15 cellular contexts compared by ENCODE assay signal in genomic region chr6:42199106-42199981, GRCh38. TPM values are rescaled to one million over a fixed set of nuclear protein-coding genes. Genes with fewer than 3 reads are reported as not detected.
DNase-seq lines count a peak whose midpoint lies in the region; ATAC-seq and TF ChIP-seq lines count a peak whose summit lies in the region.
"Had no signal": no experiment of that assay in that cellular context is flagged by ENCODE, and none has a peak within 500 bp of the region (broad histone marks: within the 10 kb centered on the region; RNA-seq: fewer than 3 reads in every experiment).

No MANE protein-coding gene starts in this region.

- H3K4me3 Mint-ChIP-seq in activated CD8-positive, alpha-beta T cell treated with anti-CD3 and anti-CD28 coated beads, Interleukin-2, amount 10 ng/mL, durations not matched to agents 7 days and 5 days: no peak overlapping the region
- H3K4me3 Mint-ChIP-seq: activated T-cell treated with anti-CD3 and anti-CD28 coated beads, Interleukin-2, amount 50 U/mL, for 24 hours had no signal

- no peaks in the 10 kb centered on the region for H3K27me3 Mint-ChIP-seq in activated CD8-positive, alpha-beta T cell treated with anti-CD3 and anti-CD28 coated beads, Interleukin-2, amount 10 ng/mL, durations not matched to agents 7 days and 5 days (ENCODE audit: low read depth)
- H3K27me3 Mint-ChIP-seq: activated T-cell treated with anti-CD3 and anti-CD28 coated beads, Interleukin-2, amount 50 U/mL, for 24 hours had no signal

- H3K9me3 Mint-ChIP-seq in activated CD8-positive, alpha-beta T cell treated with anti-CD3 and anti-CD28 coated beads, Interleukin-2, amount 10 ng/mL, durations not matched to agents 7 days and 5 days (ENCODE audit: insufficient read depth): no peaks in the 10 kb centered on the region

- H3K4me1 Mint-ChIP-seq in activated CD8-positive, alpha-beta T cell treated with anti-CD3 and anti-CD28 coated beads, Interleukin-2, amount 10 ng/mL, durations not matched to agents 7 days and 5 days (ENCODE audit: low read depth): no peaks in the 10 kb centered on the region

- ATAC-seq in HG03095 (IDR thresholded peaks at IDR 0.05; ENCODE audit: unreplicated experiment): no peak
- no peak for ATAC-seq in activated CD8-positive, alpha-beta T cell treated with anti-CD3 and anti-CD28 coated beads, Interleukin-2, amount 10 ng/mL, durations not matched to agents 7 days and 5 days

- in situ Hi-C loops in astrocyte of the cerebellum (cut with HindIII; ENCODE audit: low sequenced_read_pairs): no loop called here

- CTCF ChIA-PET in activated CD8-positive, alpha-beta T cell treated with anti-CD3 and anti-CD28 coated beads, Interleukin-2, amount 10 ng/mL, durations not matched to agents 7 days and 5 days (lab: Charles Lee): interaction anchor here (0.8 to 1.0 kb wide), 2 partner anchors 15 to 18 kb away, joined by 4 read pairs; partner anchors contain the start of gene MRPS10

- DNase-seq in EL (peak; percentile 84), M059J (ENCODE audit: low read depth) (peak; percentile 95), astrocyte of the cerebellum (ENCODE audit: low read depth) (peak; percentile 65), kidney tubule cell (ENCODE audit: low spot score) (peak; percentile 95), mucosa of gallbladder (ENCODE audit: low spot score) (no peak), NCI-H510A (lab: John Stamatoyannopoulos, UW) (no peak)
- no peak for DNase-seq in activated CD8-positive, alpha-beta T cell treated with anti-CD3 and anti-CD28 coated beads, Interleukin-2, amount 10 ng/mL, durations not matched to agents 7 days and 5 days
- DNase-seq: activated T-cell treated with anti-CD3 and anti-CD28 coated beads, Interleukin-2, amount 50 U/mL, for 24 hours; central memory CD4-positive, alpha-beta T cell; DND-41; GOT3; NCI-H1417 had no signal

- POLR2A ChIA-PET in activated CD8-positive, alpha-beta T cell treated with anti-CD3 and anti-CD28 coated beads, Interleukin-2, amount 10 ng/mL, durations not matched to agents 7 days and 5 days (lab: Charles Lee): no interaction called here

- H3K4me3 ChIP-seq in astrocyte of the cerebellum (ENCODE audit: low read depth, low read length): no peak overlapping the region
- H3K4me3 ChIP-seq: heart left ventricle, skin epidermis had no signal

- TF ChIP-seq CTCF in astrocyte of the cerebellum (IDR thresholded peaks at IDR 0.05; ENCODE audit: low read depth, low read length, missing control alignments): no peak

- peaks cover 15% of the 10 kb centered on the region for H3K36me3 Mint-ChIP-seq in activated CD8-positive, alpha-beta T cell treated with anti-CD3 and anti-CD28 coated beads, Interleukin-2, amount 10 ng/mL, durations not matched to agents 7 days and 5 days (ENCODE audit: low read depth)

- no peak overlapping the region for H3K27ac Mint-ChIP-seq in activated CD8-positive, alpha-beta T cell treated with anti-CD3 and anti-CD28 coated beads, Interleukin-2, amount 10 ng/mL, durations not matched to agents 7 days and 5 days
- H3K27ac Mint-ChIP-seq: activated T-cell treated with anti-CD3 and anti-CD28 coated beads, Interleukin-2, amount 50 U/mL, for 24 hours had no signal

RNA-seq across cellular contexts. Expression of gene GUCA1B, which starts 4.6 kb away (rescaled TPM):
- total RNA-seq in M059J (2014; rRNA removed; shearing (Covaris generic)): 0.27 TPM in 1 of 2 replicates, not detected in the other
- total RNA-seq in activated CD8-positive, alpha-beta T cell treated with anti-CD3 and anti-CD28 coated beads, Interleukin-2, amount 10 ng/mL, durations not matched to agents 7 days and 5 days: 1 to 10 TPM in 1 of 2 experiments, under 1 TPM in 1; 0.84 to 1.0 TPM
- 0.43 TPM for total RNA-seq in mucosa of gallbladder

RNA-seq across cellular contexts. Expression of gene MRPS10, which starts 18.3 kb away (rescaled TPM):
- 96.9 and 123 TPM in 2 replicates for total RNA-seq in M059J (2014; rRNA removed; shearing (Covaris generic))
- 10 to 100 TPM; 32.6 to 33.8 TPM for total RNA-seq in activated CD8-positive, alpha-beta T cell treated with anti-CD3 and anti-CD28 coated beads, Interleukin-2, amount 10 ng/mL, durations not matched to agents 7 days and 5 days
- total RNA-seq in mucosa of gallbladder: 25.1 TPM

RNA-seq across cellular contexts. Expression of gene GUCA1A, which starts 26.2 kb away (rescaled TPM):
- total RNA-seq in M059J (2014; rRNA removed; shearing (Covaris generic)): not detected in 2 replicates
- not detected for total RNA-seq in activated CD8-positive, alpha-beta T cell treated with anti-CD3 and anti-CD28 coated beads, Interleukin-2, amount 10 ng/mL, durations not matched to agents 7 days and 5 days
- not detected for total RNA-seq in mucosa of gallbladder

RNA-seq across cellular contexts. Expression of gene C6orf132, which starts 56.9 kb away (rescaled TPM):
- total RNA-seq in M059J (2014; rRNA removed; shearing (Covaris generic)): 0.30 and 2.2 TPM in 2 replicates
- total RNA-seq in activated CD8-positive, alpha-beta T cell treated with anti-CD3 and anti-CD28 coated beads, Interleukin-2, amount 10 ng/mL, durations not matched to agents 7 days and 5 days: under 1 TPM in 1 of 2 experiments, not detected in 1; 0.03 TPM
- 41.2 TPM for total RNA-seq in mucosa of gallbladder

Comparison
In these comparisons a context has a peak if more than half of its experiments do, and no peak if none do; other contexts are left out.
1. DNase-seq: peak in EL (single experiment), M059J (single experiment), astrocyte of the cerebellum (single experiment) and kidney tubule cell (single experiment); none in activated CD8-positive, alpha-beta T cell treated with anti-CD3 and anti-CD28 coated beads, Interleukin-2, amount 10 ng/mL, durations not matched to agents 7 days and 5 days (single experiment), mucosa of gallbladder (single experiment) and NCI-H510A (single experiment).